13 cellular contexts compared by ENCODE assay signal in genomic region chr5:171421331-171422262, GRCh38. TPM values are rescaled to one million over a fixed set of nuclear protein-coding genes. Genes with fewer than 3 reads are reported as not detected.
A peak's percentile ranks its signal among the peaks of the same experiment; 100 is the strongest.
DNase-seq lines count a peak whose midpoint lies in the region; ATAC-seq and TF ChIP-seq lines count a peak whose summit lies in the region.
"Had no signal": no experiment of that assay in that cellular context is flagged by ENCODE, and none has a peak within 500 bp of the region (broad histone marks: within the 10 kb centered on the region; RNA-seq: fewer than 3 reads in every experiment).

No MANE protein-coding gene starts in this region.

- H3K36me3 ChIP-seq in NT2/D1 (ENCODE audit: insufficient read depth, insufficient read length, low read length): peaks cover 4% of the 10 kb centered on the region
- H3K36me3 ChIP-seq in hepatocyte (replicated peaks; ENCODE audit: insufficient read depth, low read depth): no peaks in the 10 kb centered on the region
- H3K36me3 ChIP-seq: pancreas had no signal

- H3K9me3 ChIP-seq in NT2/D1 (ENCODE audit: insufficient read depth, low read length) (no peaks in the 10 kb centered on the region), hepatocyte (ENCODE audit: low read depth) (no peaks in the 10 kb centered on the region)
- H3K9me3 ChIP-seq: pancreas, testis had no signal

- H3K27me3 ChIP-seq in NT2/D1 (ENCODE audit: insufficient read depth, insufficient read length) (peaks cover 31% of the 10 kb centered on the region), hepatocyte (peaks cover 12% of the 10 kb centered on the region)
- H3K27me3 ChIP-seq: pancreas, testis had no signal

- no peak overlapping the region for H3K9ac ChIP-seq in NT2/D1 (ENCODE audit: insufficient read length, low read depth)

- H2AFZ ChIP-seq in hepatocyte: no peak overlapping the region

- ATAC-seq in GM19351 (IDR thresholded peaks at IDR 0.05; ENCODE audit: unreplicated experiment) (no peak), HG03196 (IDR thresholded peaks at IDR 0.05; ENCODE audit: unreplicated experiment) (no peak)
- ATAC-seq: activated CD4-positive, alpha-beta T cell treated with anti-CD3 and anti-CD28 coated beads for 36 hours had no signal

- 63% methylated on average over 11 of the region's 16 CpGs for WGBS in hepatocyte (ENCODE audit: low lambda C conversion rate, missing lambda C conversion rate)

- H3K9me2 ChIP-seq in hepatocyte (replicated peaks; ENCODE audit: insufficient read depth): no peaks in the 10 kb centered on the region

- H3K4me3 ChIP-seq in NT2/D1 (ENCODE audit: insufficient read length, low read depth) (peak overlapping the region; percentile 34), hepatocyte (no peak overlapping the region)

- peak overlapping the region; percentile 88 for H3K4me2 ChIP-seq in hepatocyte

- H3K79me2 ChIP-seq in hepatocyte: no peaks in the 10 kb centered on the region

- TF ChIP-seq CTCF in hepatocyte (IDR thresholded peaks at IDR 0.05; ENCODE audit: poor library complexity): no peak

- H4K20me1 ChIP-seq in hepatocyte (ENCODE audit: insufficient read depth, poor library complexity, severe bottlenecking): peaks cover 8% of the 10 kb centered on the region

- no peak overlapping the region for H3K27ac ChIP-seq in hepatocyte
- H3K27ac ChIP-seq: HL-60, pancreas, testis had no signal

- DNase-seq in NCI-H2196 (lab: John Stamatoyannopoulos, UW; ENCODE audit: unreplicated experiment): peak; percentile 11
- no peak for DNase-seq in NCI-H2196 treated with DMSO at 0.1 percent for 48 hours (lab: John Stamatoyannopoulos, UW; ENCODE audit: unreplicated experiment)
- DNase-seq in NT2/D1 (ENCODE audit: low read depth, low spot score): no peak
- DNase-seq in hepatocyte (ENCODE audit: low spot score): no peak
- DNase-seq in retina: peak; percentile 49
- no peak for DNase-seq in pons (ENCODE audit: low spot score)
- DNase-seq: activated CD4-positive, alpha-beta T cell treated with anti-CD3 and anti-CD28 coated beads for 36 hours; NCI-H524 treated with DMSO at 0.1 percent for 48 hours had no signal

- H3K4me1 ChIP-seq in NT2/D1 (ENCODE audit: insufficient read depth, insufficient read length): peaks cover 10% of the 10 kb centered on the region
- peaks cover 8% of the 10 kb centered on the region for H3K4me1 ChIP-seq in hepatocyte (ENCODE audit: insufficient read depth)

RNA-seq across cellular contexts. Expression of gene FGF18, which starts 2.1 kb away (rescaled TPM):
- 1.00 and 2.2 TPM in 2 replicates for total RNA-seq in hepatocyte
- polyA plus RNA-seq in hepatocyte: 6.5 and 7.2 TPM in 2 replicates
- total RNA-seq: activated CD4-positive, alpha-beta T cell treated with anti-CD3 and anti-CD28 coated beads for 36 hours had no signal

RNA-seq across cellular contexts. Expression of gene NPM1, which starts 33.9 kb away (rescaled TPM):
- 1,088 and 1,095 TPM in 2 replicates for total RNA-seq in hepatocyte
- 373 and 443 TPM in 2 replicates for polyA plus RNA-seq in hepatocyte

Comparison
In these comparisons a context has a peak if more than half of its experiments do, and no peak if none do; other contexts are left out.
1. DNase-seq: peak in NCI-H2196 (single experiment) and retina (single experiment); none in NCI-H2196 treated with DMSO at 0.1 percent for 48 hours (single experiment), NT2/D1 (single experiment), hepatocyte (single experiment) and pons (single experiment).